ENCODE assay signal across 18 cellular contexts in genomic region chr13:98299243-98299953, GRCh38.
A peak's percentile ranks its signal among the peaks of the same experiment; 100 is the strongest.
DNase-seq lines count a peak whose midpoint lies in the region; ATAC-seq and TF ChIP-seq lines count a peak whose summit lies in the region.
"Had no signal": no experiment of that assay in that cellular context is flagged by ENCODE, and none has a peak within 500 bp of the region (broad histone marks: within the 10 kb centered on the region; RNA-seq: fewer than 3 reads in every experiment).

No MANE protein-coding gene starts in this region.

- H3K9me3 Mint-ChIP-seq in mesothelial cell of epicardium: no peaks in the 10 kb centered on the region

- BruUV-seq in Panc1 (replicated peaks; lab: Mats Ljungman, UMichigan): no TSS peak

- ATAC-seq in Panc1 (no peak), HG02763 (IDR thresholded peaks at IDR 0.05; ENCODE audit: unreplicated experiment) (no peak)

- H3K4me1 Mint-ChIP-seq in mesothelial cell of epicardium: peaks cover 78% of the 10 kb centered on the region
- H3K4me1 Mint-ChIP-seq: CD14-positive monocyte had no signal

- H3K4me1 ChIP-seq in Panc1 (ENCODE audit: control insufficient read depth, insufficient read depth, low read length) (peaks cover 13% of the 10 kb centered on the region), stomach smooth muscle (ENCODE audit: control insufficient read depth, insufficient read depth, low read length) (peaks cover 44% of the 10 kb centered on the region)

- H3K36me3 ChIP-seq in Panc1 (ENCODE audit: control insufficient read depth, insufficient read depth, low read length) (no peaks in the 10 kb centered on the region), stomach smooth muscle (ENCODE audit: control insufficient read depth in 2 of 2, insufficient read depth in 2 of 2, low read length in 2 of 2) (no peaks in the 10 kb centered on the region)
- H3K36me3 ChIP-seq: SJCRH30 had no signal

- TF ChIP-seq CTCF in Panc1 (IDR thresholded peaks at IDR 0.05) (no peak), choroid plexus epithelial cell (conservative IDR thresholded peaks at IDR 0.05; ENCODE audit: low read depth, low read length) (no peak), mesothelial cell of epicardium (IDR thresholded peaks at IDR 0.05; ENCODE audit: unreplicated experiment) (no peak)

- H3K27me3 Mint-ChIP-seq in mesothelial cell of epicardium (ENCODE audit: low read depth): no peaks in the 10 kb centered on the region

- POLR2A ChIA-PET in Panc1 (lab: Charles Lee): no interaction called here

- H3K9me3 ChIP-seq in Panc1 (ENCODE audit: control insufficient read depth, insufficient read depth, low read depth, low read length): no peaks in the 10 kb centered on the region
- no peaks in the 10 kb centered on the region for H3K9me3 ChIP-seq in stomach smooth muscle (ENCODE audit: control insufficient read depth in 2 of 2, low read length in 2 of 2)
- H3K9me3 ChIP-seq: SJCRH30 had no signal

- intact Hi-C loops in Panc1 (cut with micrococcal nuclease; ENCODE audit: unreplicated experiment): no loop called here

- H3K4me3 ChIP-seq in Panc1 (ENCODE audit: low read depth in 2 of 2, low read length in 2 of 2): no peak overlapping the region
- no peak overlapping the region for H3K4me3 ChIP-seq in choroid plexus epithelial cell (ENCODE audit: low read depth, low read length)
- peak overlapping the region in 1 of 2 donors; percentile 29 for H3K4me3 ChIP-seq in stomach smooth muscle (ENCODE audit: low read length in 2 of 2)
- H3K4me3 ChIP-seq: SJCRH30 had no signal

- H3K27ac Mint-ChIP-seq in mesothelial cell of epicardium: peak overlapping the region; percentile 87
- H3K27ac Mint-ChIP-seq: CD14-positive monocyte had no signal

- no peak overlapping the region for H3K9ac ChIP-seq in stomach smooth muscle (ENCODE audit: low read length in 2 of 2)

- no peak overlapping the region for H3K4me3 Mint-ChIP-seq in mesothelial cell of epicardium
- H3K4me3 Mint-ChIP-seq: CD14-positive monocyte had no signal

- DNase-seq in Panc1 (ENCODE audit: low read depth, low spot score) (no peak), choroid plexus epithelial cell (ENCODE audit: low read depth) (peak; percentile 21), mesothelial cell of epicardium (ENCODE audit: low spot score in 2 of 2, unreplicated experiment in 2 of 2) (no peak), inferior parietal cortex (ENCODE audit: extremely low spot score) (no peak), HPDE6-E6E7 (ENCODE audit: extremely low spot score) (no peak)
- no peak for DNase-seq in stimulated activated CD4-positive, alpha-beta T cell treated with anti-CD3 and anti-CD28 coated beads, Interleukin-15, amount 100 ng/mL, for 24 hours
- DNase-seq: ACHN, AML-193, EL, H7, NCI-H1105 treated with DMSO at 0.1 percent for 48 hours, NCI-H187, NCI-H526 treated with DMSO at 0.1 percent for 48 hours, SJCRH30 had no signal

- in situ Hi-C loops in Panc1 (cut with HindIII; ENCODE audit: low pct_unique_long_range_greater_than_20kb, low sequenced_read_pairs): no loop called here

- H3K27ac ChIP-seq in Panc1 (ENCODE audit: low read length): peak overlapping the region; percentile 39; the same call in 1 of the 2 replicates
- H3K27ac ChIP-seq in stomach smooth muscle (ENCODE audit: low read length): peak overlapping the region; percentile 31
- H3K27ac ChIP-seq: RWPE1, SJCRH30 had no signal

- no peaks in the 10 kb centered on the region for H3K27me3 ChIP-seq in Panc1 (ENCODE audit: control insufficient read depth, insufficient read depth, low read length)
- no peaks in the 10 kb centered on the region for H3K27me3 ChIP-seq in stomach smooth muscle (ENCODE audit: control insufficient read depth in 1 of 2, insufficient read depth in 2 of 2, low read length in 2 of 2)
- H3K27me3 ChIP-seq: SJCRH30 had no signal

- no peaks in the 10 kb centered on the region for H3K36me3 Mint-ChIP-seq in mesothelial cell of epicardium
- H3K36me3 Mint-ChIP-seq: CD14-positive monocyte had no signal

- CTCF ChIA-PET in Panc1 (lab: Charles Lee): no interaction called here
